23 cellular contexts compared by ENCODE assay signal in genomic region chr13:24226762-24227161, GRCh38.
DNase-seq lines count a peak whose midpoint lies in the region; ATAC-seq, FAIRE-seq and TF ChIP-seq lines count a peak whose summit lies in the region.
"Had no signal": no experiment of that assay in that cellular context is flagged by ENCODE, and none has a peak within 500 bp of the region (broad histone marks: within the 10 kb centered on the region; RNA-seq: fewer than 3 reads in every experiment).

No MANE protein-coding gene starts in this region.

- H3K27ac ChIP-seq in HUES48 (ENCODE audit: low read depth, low read length) (peak overlapping the region; percentile 1), pancreas (peak overlapping the region in 1 of 4 donors; percentile 49), uterus (no peak overlapping the region)
- H3K27ac ChIP-seq: A549, Peyer's patch had no signal

- H3K4me3 ChIP-seq in HUES48 (ENCODE audit: low read depth, low read length), result no peak overlapping the region
- H3K4me3 ChIP-seq in bronchial epithelial cell (ENCODE audit: low read depth, low read length), result no peak overlapping the region
- no peak overlapping the region for H3K4me3 ChIP-seq in pancreas
- no peak overlapping the region for H3K4me3 ChIP-seq in uterus
- H3K4me3 ChIP-seq: A549, Peyer's patch had no signal

- DNase-seq in GM12892 (ENCODE audit: insufficient read length) (no peak), bronchial epithelial cell (ENCODE audit: low read depth) (no peak), pancreas (no peak), uterus (no peak), NCI-H1417 treated with DMSO at 0.1 percent for 48 hours (lab: John Stamatoyannopoulos, UW) (no peak)
- DNase-seq in activated naive CD4-positive, alpha-beta T cell treated with anti-CD3 and anti-CD28 coated beads, Interleukin-2, amount 50 U/mL, for 72 hours (ENCODE audit: low spot score in 2 of 2), result no peak
- DNase-seq: BE2C, DND-41, H9, HFFc6, KBM-7, MM.1S, NCI-H1092, NCI-H1436 treated with DMSO at 0.1 percent for 48 hours, NCI-H2029, NCI-H2171, NCI-H345, Peyer's patch had no signal

- FAIRE-seq in GM12892 (lab: Jason Lieb, UNC), result peak; percentile 46
- peak; percentile 50 for FAIRE-seq in bronchial epithelial cell (lab: Jason Lieb, UNC)
- no peak for FAIRE-seq in pancreas (lab: Jason Lieb, UNC)
- FAIRE-seq: A549, HepG2 had no signal

- ATAC-seq in pancreas (peak in 3 of 4 donors; percentile 3 to 44 (median 3)), HG03108 (IDR thresholded peaks at IDR 0.05; ENCODE audit: unreplicated experiment) (no peak)
- ATAC-seq in activated naive CD4-positive, alpha-beta T cell treated with anti-CD3 and anti-CD28 coated beads, Interleukin-2, amount 50 U/mL, for 72 hours, result no peak
- ATAC-seq: A549, HepG2, SK-N-SH treated with all-trans-retinoic acid at 6 μM for 48 hours had no signal

- no peak for TF ChIP-seq POLR2A in GM12892 (IDR thresholded peaks at IDR 0.05; ENCODE audit: low read depth, low read length)
- TF ChIP-seq POLR2A in uterus (IDR thresholded peaks at IDR 0.05), result no peak

- TF ChIP-seq CTCF in bronchial epithelial cell (IDR thresholded peaks at IDR 0.05; ENCODE audit: insufficient read depth, low read length, severe bottlenecking), result no peak
- no peak for TF ChIP-seq CTCF in pancreas (IDR thresholded peaks at IDR 0.05)
- TF ChIP-seq CTCF in uterus (IDR thresholded peaks at IDR 0.05), result no peak

- H3K36me3 Mint-ChIP-seq in activated naive CD4-positive, alpha-beta T cell treated with anti-CD3 and anti-CD28 coated beads, Interleukin-2, amount 50 U/mL, for 72 hours, result no peaks in the 10 kb centered on the region

- no peak overlapping the region for H3K9ac ChIP-seq in HUES48 (ENCODE audit: low read depth, low read length)

- WGBS in pancreas, 2 donors, result 16 to 22% methylated on average over 3 of the region's 3 CpGs

- H3K9me3 Mint-ChIP-seq in activated naive CD4-positive, alpha-beta T cell treated with anti-CD3 and anti-CD28 coated beads, Interleukin-2, amount 50 U/mL, for 72 hours, result no peaks in the 10 kb centered on the region
- H3K9me3 Mint-ChIP-seq: H9, HFFc6 had no signal

- H3K36me3 ChIP-seq in HUES48 (ENCODE audit: control insufficient read depth, insufficient read depth, low read length) (peaks cover 7% of the 10 kb centered on the region; the same call in 1 of the 2 replicates), bronchial epithelial cell (ENCODE audit: control insufficient read depth, insufficient read depth, low read length) (no peaks in the 10 kb centered on the region), pancreas (peaks cover 0 to 29% (median 6%) of the 10 kb centered on the region in 3 donors), uterus (no peaks in the 10 kb centered on the region)
- H3K36me3 ChIP-seq: BE2C had no signal

- H3K4me1 ChIP-seq in HUES48 (ENCODE audit: control insufficient read depth, insufficient read depth, low read length) (peaks cover 6% of the 10 kb centered on the region), pancreas (peaks cover 24 to 35% (median 31%) of the 10 kb centered on the region in 3 donors), uterus (no peaks in the 10 kb centered on the region)
- H3K4me1 ChIP-seq: A549, BE2C had no signal

- intact Hi-C loops in pancreas (cut with DNase I), result loop anchor here (10.0 kb wide), 3 partner anchors 172 to 212 kb away; no protein-coding TSS in a partner anchor
- intact Hi-C loops in uterus (cut with DNase I; ENCODE audit: low total_unique reads), result loop anchor here (10.0 kb wide), 1 partner anchor 212 kb away; no protein-coding TSS in a partner anchor

- H3K27me3 ChIP-seq in HUES48 (ENCODE audit: control insufficient read depth, insufficient read depth, low read length) (no peaks in the 10 kb centered on the region), bronchial epithelial cell (ENCODE audit: control insufficient read depth, insufficient read depth, low read length) (no peaks in the 10 kb centered on the region), pancreas (no peaks in the 10 kb centered on the region), uterus (no peaks in the 10 kb centered on the region)
- H3K27me3 ChIP-seq: BE2C, Peyer's patch had no signal

- no peaks in the 10 kb centered on the region for H3K9me3 ChIP-seq in HUES48 (ENCODE audit: control insufficient read depth, insufficient read depth, low read length)
- no peaks in the 10 kb centered on the region for H3K9me3 ChIP-seq in pancreas
- no peaks in the 10 kb centered on the region for H3K9me3 ChIP-seq in uterus
- H3K9me3 ChIP-seq: A549, BE2C, Peyer's patch had no signal

- H3K27ac Mint-ChIP-seq in activated naive CD4-positive, alpha-beta T cell treated with anti-CD3 and anti-CD28 coated beads, Interleukin-2, amount 50 U/mL, for 72 hours, result no peak overlapping the region
- H3K27ac Mint-ChIP-seq: HFFc6 had no signal

Comparison
In these comparisons a context has a peak if more than half of its experiments do, and no peak if none do; other contexts are left out.
1. ATAC-seq: peak in pancreas (3 of 4); none in activated naive CD4-positive, alpha-beta T cell treated with anti-CD3 and anti-CD28 coated beads, Interleukin-2, amount 50 U/mL, for 72 hours (0 of 2) and HG03108 (single experiment).